Comparison of ENCODE assay signal across 12 cellular contexts in the genomic region with DNA sequence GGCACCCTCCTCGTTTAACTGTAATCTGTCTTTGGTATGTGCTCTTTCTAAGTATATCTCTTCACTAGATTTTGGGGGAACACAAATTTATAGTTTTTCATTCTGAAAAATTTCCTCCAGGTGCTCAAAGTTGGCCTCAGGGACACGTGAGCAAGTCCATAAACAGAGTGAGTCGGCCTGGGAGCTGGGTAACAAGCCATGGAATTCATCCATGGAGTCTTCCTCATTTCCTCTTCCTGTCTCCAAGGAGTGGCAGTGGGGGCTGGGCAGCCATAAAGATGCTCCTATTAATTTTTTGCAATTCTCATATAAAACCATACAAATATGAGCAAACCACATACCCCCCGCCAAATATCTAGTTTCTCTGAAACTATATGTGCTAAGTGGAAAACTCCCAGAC.
DNase-seq lines count a peak whose midpoint lies in the region; ATAC-seq and TF ChIP-seq lines count a peak whose summit lies in the region.
"Had no signal": no experiment of that assay in that cellular context is flagged by ENCODE, and none has a peak within 500 bp of the region (broad histone marks: within the 10 kb centered on the region; RNA-seq: fewer than 3 reads in every experiment).

No MANE protein-coding gene starts in this region.

- H3K4me1 Mint-ChIP-seq in osteocyte (ENCODE audit: unreplicated experiment): peaks cover 81% of the 10 kb centered on the region
- H3K4me1 Mint-ChIP-seq: activated naive CD4-positive, alpha-beta T cell treated with anti-CD3 and anti-CD28 coated beads, Interleukin-2, amount 50 U/mL, for 24 hours; naive thymus-derived CD8-positive, alpha-beta T cell had no signal

- DNase-seq in EH (ENCODE audit: low read depth): peak; percentile 72
- peak; percentile 19 for DNase-seq in RKO (ENCODE audit: low spot score)
- no peak for DNase-seq in epithelial cell of prostate (ENCODE audit: low read depth, low spot score)
- no peak for DNase-seq in osteocyte (ENCODE audit: extremely low spot score, unreplicated experiment)
- no peak for DNase-seq in NCI-H1092 treated with DMSO at 0.1 percent for 48 hours (lab: John Stamatoyannopoulos, UW)
- no peak for DNase-seq in activated gamma-delta T cell treated with Interleukin-2 at 50 U/mL for 16 hours
- DNase-seq: naive thymus-derived CD8-positive, alpha-beta T cell; NCI-H446 treated with DMSO at 0.1 percent for 48 hours; stomach had no signal

- peak overlapping the region; percentile 94 for H3K4me3 Mint-ChIP-seq in osteocyte (ENCODE audit: unreplicated experiment)
- H3K4me3 Mint-ChIP-seq: activated naive CD4-positive, alpha-beta T cell treated with anti-CD3 and anti-CD28 coated beads, Interleukin-2, amount 50 U/mL, for 24 hours; naive thymus-derived CD8-positive, alpha-beta T cell had no signal

- no peak for ATAC-seq in GM18867 (IDR thresholded peaks at IDR 0.05; ENCODE audit: unreplicated experiment)
- no peak for ATAC-seq in HG02885 (IDR thresholded peaks at IDR 0.05; ENCODE audit: poor library complexity, unreplicated experiment)
- ATAC-seq: naive thymus-derived CD8-positive, alpha-beta T cell had no signal

- H3K27ac Mint-ChIP-seq in osteocyte (ENCODE audit: unreplicated experiment): peak overlapping the region; percentile 97
- H3K27ac Mint-ChIP-seq: activated naive CD4-positive, alpha-beta T cell treated with anti-CD3 and anti-CD28 coated beads, Interleukin-2, amount 50 U/mL, for 24 hours; naive thymus-derived CD8-positive, alpha-beta T cell had no signal

- H3K9me3 Mint-ChIP-seq in osteocyte (ENCODE audit: unreplicated experiment): no peaks in the 10 kb centered on the region
- H3K9me3 Mint-ChIP-seq: activated naive CD4-positive, alpha-beta T cell treated with anti-CD3 and anti-CD28 coated beads, Interleukin-2, amount 50 U/mL, for 24 hours; naive thymus-derived CD8-positive, alpha-beta T cell had no signal

- peak overlapping the region; percentile 68 for H3K27ac ChIP-seq in epithelial cell of prostate

- H3K27me3 Mint-ChIP-seq in osteocyte (ENCODE audit: unreplicated experiment): no peaks in the 10 kb centered on the region
- H3K27me3 Mint-ChIP-seq: activated naive CD4-positive, alpha-beta T cell treated with anti-CD3 and anti-CD28 coated beads, Interleukin-2, amount 50 U/mL, for 24 hours had no signal

- peaks cover 6% of the 10 kb centered on the region for H3K36me3 Mint-ChIP-seq in osteocyte (ENCODE audit: unreplicated experiment)
- H3K36me3 Mint-ChIP-seq: activated naive CD4-positive, alpha-beta T cell treated with anti-CD3 and anti-CD28 coated beads, Interleukin-2, amount 50 U/mL, for 24 hours; naive thymus-derived CD8-positive, alpha-beta T cell had no signal

- TF ChIP-seq CTCF in osteocyte (IDR thresholded peaks at IDR 0.05): no peak

Comparison
In these comparisons a context has a peak if more than half of its experiments do, and no peak if none do; other contexts are left out.
1. DNase-seq: peak in EH (single experiment) and RKO (single experiment); none in epithelial cell of prostate (single experiment), osteocyte (single experiment), NCI-H1092 treated with DMSO at 0.1 percent for 48 hours (single experiment) and activated gamma-delta T cell treated with Interleukin-2 at 50 U/mL for 16 hours (single experiment).